ENCODE assay signal across 17 cellular contexts in the genomic region with DNA sequence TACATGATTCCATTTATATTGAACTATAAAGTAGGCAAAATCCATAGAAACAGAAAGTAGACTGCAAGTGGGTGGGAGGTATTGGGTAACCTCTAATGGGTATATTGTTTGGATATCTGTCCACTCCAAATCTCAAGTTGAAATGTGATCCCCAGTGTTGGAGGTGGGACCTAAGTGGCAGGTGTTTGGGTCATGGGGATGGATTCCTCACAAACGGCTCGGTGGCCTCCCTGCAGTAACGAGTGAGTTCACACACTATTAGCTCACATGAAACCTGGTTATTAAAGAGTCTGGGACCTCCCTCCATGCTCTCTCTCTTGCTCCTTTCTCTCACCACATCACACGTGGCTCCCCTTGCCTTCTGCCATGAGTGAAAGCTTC. TPM values are rescaled to one million over a fixed set of nuclear protein-coding genes. Genes with fewer than 3 reads are reported as not detected.
A peak's percentile ranks its signal among the peaks of the same experiment; 100 is the strongest.
DNase-seq lines count a peak whose midpoint lies in the region; ATAC-seq, FAIRE-seq and TF ChIP-seq lines count a peak whose summit lies in the region.
"Had no signal": no experiment of that assay in that cellular context is flagged by ENCODE, and none has a peak within 500 bp of the region (broad histone marks: within the 10 kb centered on the region; RNA-seq: fewer than 3 reads in every experiment).

No MANE protein-coding gene starts in this region.

- H3K4me3 Mint-ChIP-seq in naive B cell, result no peak overlapping the region
- H3K4me3 Mint-ChIP-seq: activated naive CD4-positive, alpha-beta T cell treated with anti-CD3 and anti-CD28 coated beads for 36 hours had no signal

- no peak for TF ChIP-seq CTCF in pancreas (IDR thresholded peaks at IDR 0.05)
- TF ChIP-seq CTCF in A673 (conservative IDR thresholded peaks at IDR 0.05; ENCODE audit: low read depth, low read length), result no peak

- peak overlapping the region in 5 of 6 donors; percentile 38 to 88 (median 75) for H3K27ac Mint-ChIP-seq in naive B cell
- H3K27ac Mint-ChIP-seq: activated naive CD4-positive, alpha-beta T cell treated with anti-CD3 and anti-CD28 coated beads for 36 hours had no signal

- H3K27me3 ChIP-seq in pancreas (no peaks in the 10 kb centered on the region), A673 (replicated peaks; ENCODE audit: insufficient read depth, low read depth, low read length, poor library complexity) (no peaks in the 10 kb centered on the region)

- CTCF ChIA-PET in A673 (lab: Charles Lee), result no interaction called here

- H3K27ac ChIP-seq in pancreas, result no peak overlapping the region
- H3K27ac ChIP-seq in A673 (ENCODE audit: low read depth, low read length, poor library complexity, severe bottlenecking), result no peak overlapping the region

- ATAC-seq in naive B cell (ENCODE audit: low read depth in 2 of 2) (no peak), pancreas (no peak)

- H3K9me3 Mint-ChIP-seq in naive B cell, result no peaks in the 10 kb centered on the region
- H3K9me3 Mint-ChIP-seq: activated naive CD4-positive, alpha-beta T cell treated with anti-CD3 and anti-CD28 coated beads for 36 hours had no signal

- H3K4me1 ChIP-seq in pancreas (peaks cover 0 to 10% (median 2%) of the 10 kb centered on the region in 3 donors), A673 (ENCODE audit: insufficient read depth, low read length, poor library complexity, severe bottlenecking) (no peaks in the 10 kb centered on the region)

- no TSS peak for BruUV-seq in A673 (replicated peaks; lab: Mats Ljungman, UMichigan)

- H3K27me3 Mint-ChIP-seq in naive B cell, result no peaks in the 10 kb centered on the region

- intact Hi-C loops in pancreas (cut with DNase I), result no loop called here
- intact Hi-C loops in A673 (cut with micrococcal nuclease; ENCODE audit: unreplicated experiment), result no loop called here

- no peak for FAIRE-seq in pancreas (lab: Jason Lieb, UNC)
- FAIRE-seq: bronchial epithelial cell, frontal cortex, H54 had no signal

- 60 to 67% methylated on average over 4 of the region's 4 CpGs for WGBS in pancreas, 2 donors

- H3K4me3 ChIP-seq in pancreas (no peak overlapping the region), A673 (ENCODE audit: low read depth, low read length, poor library complexity, severe bottlenecking) (no peak overlapping the region)

- H3K36me3 ChIP-seq in pancreas (peaks cover 0 to 49% (median 16%) of the 10 kb centered on the region in 3 donors), A673 (ENCODE audit: insufficient read depth, low read length, poor library complexity, severe bottlenecking) (peaks cover 82% of the 10 kb centered on the region)

- H3K9me3 ChIP-seq in pancreas (no peaks in the 10 kb centered on the region), A673 (ENCODE audit: low read depth, low read length, poor library complexity, severe bottlenecking) (no peaks in the 10 kb centered on the region)

- POLR2A ChIA-PET in A673 (lab: Charles Lee; ENCODE audit: low non-redundant PET), result no interaction called here

- DNase-seq in DMS153 treated with DMSO at 0.1 percent for 48 hours (lab: John Stamatoyannopoulos, UW; ENCODE audit: unreplicated experiment) (peak; percentile 38), NCI-H1092 (lab: John Stamatoyannopoulos, UW) (peak; percentile 56), NCI-H69 (lab: John Stamatoyannopoulos, UW) (peak; percentile 25), naive B cell (no peak), pancreas (no peak), A673 (ENCODE audit: low spot score) (no peak), H4 (ENCODE audit: low spot score) (no peak)
- DNase-seq: activated CD4-positive, alpha-beta T cell treated with anti-CD3 and anti-CD28 coated beads, Interleukin-2, amount 50 U/mL, for 48 hours; activated naive CD4-positive, alpha-beta T cell treated with anti-CD3 and anti-CD28 coated beads for 36 hours; C1 segment of cervical spinal cord; stimulated activated CD4-positive, alpha-beta T cell treated with anti-CD3 and anti-CD28 coated beads, Interleukin-4, amount 100 ng/mL, for 24 hours; stimulated activated naive CD4-positive, alpha-beta T cell had no signal

- H3K36me3 Mint-ChIP-seq in naive B cell, result peaks cover 22 to 23% of the 10 kb centered on the region in 2 donors

- peaks cover 14 to 27% (median 16%) of the 10 kb centered on the region in 3 donors for H3K4me1 Mint-ChIP-seq in naive B cell

RNA-seq across cellular contexts. Expression of a gene that starts 31.8 kb away (rescaled TPM):
- polyA plus RNA-seq in naive B cell (ENCODE audit: low read depth in 6 of 6), result 10 to 100 TPM; 35.7 to 54.4 (median 51.4) TPM
- total RNA-seq in pancreas, result 10 to 100 TPM; 11.8 to 17.0 (median 13.9) TPM
- polyA plus RNA-seq in pancreas, result 10 to 100 TPM in 1 of 2 donors, 1 to 10 TPM in 1; 8.5 to 11.8 TPM
- total RNA-seq in A673 (2021), result 45.7 and 47.3 TPM in 2 replicates
- total RNA-seq in H4 (2014; rRNA removed; shearing (Covaris generic)), result 29.9 and 35.0 TPM in 2 replicates

RNA-seq across cellular contexts. Expression of a gene that starts 43.4 kb away (rescaled TPM):
- polyA plus RNA-seq in naive B cell (ENCODE audit: low read depth in 6 of 6), result not detected
- total RNA-seq in pancreas, result 1 to 10 TPM; 1.5 to 3.9 (median 2.4) TPM
- polyA plus RNA-seq in pancreas, result 1 to 10 TPM; 1.9 to 3.2 TPM
- not detected in 2 replicates for total RNA-seq in A673 (2021)
- not detected in 2 replicates for total RNA-seq in H4 (2014; rRNA removed; shearing (Covaris generic))
- total RNA-seq: activated naive CD4-positive, alpha-beta T cell treated with anti-CD3 and anti-CD28 coated beads for 36 hours; frontal cortex; HT1080; SK-MEL-5 had no signal

Comparison
In these comparisons a context has a peak if more than half of its experiments do, and no peak if none do; other contexts are left out.
1. DNase-seq: peak in DMS153 treated with DMSO at 0.1 percent for 48 hours (single experiment), NCI-H1092 (single experiment) and NCI-H69 (single experiment); none in naive B cell (single experiment), pancreas (0 of 6), A673 (single experiment) and H4 (single experiment).